13 cellular contexts compared by ENCODE assay signal in the genomic region with DNA sequence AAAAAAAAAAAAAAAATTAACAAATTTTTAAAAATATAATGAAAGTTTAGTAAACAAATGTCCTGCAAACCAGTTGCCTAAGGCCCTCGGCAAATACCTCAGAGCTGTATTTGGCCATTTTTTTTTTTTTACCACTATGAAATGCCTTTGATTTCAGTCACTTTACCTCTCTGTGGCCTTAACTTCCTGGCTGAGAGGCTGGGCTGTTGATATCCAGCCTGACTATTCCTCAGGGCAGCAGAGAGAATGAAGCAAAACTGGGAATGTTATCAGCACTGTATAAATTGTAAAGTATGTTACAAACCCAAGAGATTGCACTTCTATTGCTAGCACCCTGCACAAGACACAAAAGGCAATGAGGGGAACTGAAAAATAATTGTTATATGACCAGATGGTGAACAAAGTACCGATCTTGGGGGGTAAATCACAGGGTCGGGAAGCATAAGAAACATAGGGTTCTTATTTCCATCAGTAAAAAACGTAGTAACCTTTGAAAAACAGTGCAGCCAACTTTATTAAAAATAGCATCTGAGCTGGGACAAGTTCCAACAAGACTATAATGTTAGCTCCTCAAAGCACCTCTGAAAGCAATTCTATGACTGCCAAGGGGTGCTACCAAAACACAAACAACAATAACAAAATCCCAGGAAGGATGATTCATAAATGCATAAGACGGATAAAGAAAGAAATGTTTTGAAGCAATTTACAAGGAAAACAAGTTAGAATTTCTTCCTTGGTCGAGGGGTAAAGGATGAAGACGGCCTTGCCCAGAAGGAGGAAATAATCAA. TPM values are rescaled to one million over a fixed set of nuclear protein-coding genes. Genes with fewer than 3 reads are reported as not detected.
A peak's percentile ranks its signal among the peaks of the same experiment; 100 is the strongest.
DNase-seq lines count a peak whose midpoint lies in the region; ATAC-seq and TF ChIP-seq lines count a peak whose summit lies in the region.
"Had no signal": no experiment of that assay in that cellular context is flagged by ENCODE, and none has a peak within 500 bp of the region (broad histone marks: within the 10 kb centered on the region; RNA-seq: fewer than 3 reads in every experiment).

No MANE protein-coding gene starts in this region.

- no peak overlapping the region for H2AK5ac ChIP-seq in mesenchymal stem cell (ENCODE audit: low read length, severe bottlenecking)

- H2BK12ac ChIP-seq in mesenchymal stem cell (ENCODE audit: low read length in 2 of 2), result no peak overlapping the region

- H3K27me3 Mint-ChIP-seq in nephron progenitor cell (ENCODE audit: low read depth, poor library complexity), result no peaks in the 10 kb centered on the region
- H3K27me3 Mint-ChIP-seq: activated naive CD8-positive, alpha-beta T cell; B cell; IgD-negative memory B cell had no signal

- H3K9me3 Mint-ChIP-seq in nephron progenitor cell, result peaks cover 23% of the 10 kb centered on the region
- H3K9me3 Mint-ChIP-seq: IgD-negative memory B cell had no signal

- intact Hi-C loops in right cardiac atrium (cut with DNase I), result no loop called here
- intact Hi-C loops in Right ventricle myocardium inferior (cut with DNase I), result loop anchor here (1.0 kb wide), 1 partner anchor 36 kb away; no protein-coding TSS in a partner anchor

- ATAC-seq in right cardiac atrium (no peak), Right ventricle myocardium inferior (no peak), HG03342 (IDR thresholded peaks at IDR 0.05; ENCODE audit: unreplicated experiment) (no peak)

- H3K4me3 ChIP-seq in right cardiac atrium (ENCODE audit: low read length), result no peak overlapping the region
- H3K4me3 ChIP-seq in cardiac fibroblast (replicated peaks in 1 of 2; ENCODE audit: low read depth in 2 of 2, low read length in 2 of 2), result no peak overlapping the region
- peak overlapping the region in 1 of 2 experiments; percentile 37 for H3K4me3 ChIP-seq in mesenchymal stem cell (ENCODE audit: insufficient read depth in 1 of 2, low read depth in 1 of 2, low read length in 2 of 2)

- no peak overlapping the region for H3K14ac ChIP-seq in mesenchymal stem cell (ENCODE audit: low read length in 2 of 2)

- H3K27ac ChIP-seq in right cardiac atrium (ENCODE audit: low read length) (peak overlapping the region; percentile 70), mesenchymal stem cell (ENCODE audit: low read length, poor library complexity, severe bottlenecking) (peak overlapping the region; percentile 39)

- no peaks in the 10 kb centered on the region for H3K9me3 ChIP-seq in right cardiac atrium (ENCODE audit: control insufficient read depth, low read length)
- H3K9me3 ChIP-seq in mesenchymal stem cell (ENCODE audit: control insufficient read depth, low read length), result no peaks in the 10 kb centered on the region

- H3K36me3 Mint-ChIP-seq in nephron progenitor cell (ENCODE audit: low read depth), result peaks cover 61% of the 10 kb centered on the region

- H4K8ac ChIP-seq in mesenchymal stem cell (ENCODE audit: low read length), result no peak overlapping the region

- no peak overlapping the region for H3K27ac Mint-ChIP-seq in nephron progenitor cell
- H3K27ac Mint-ChIP-seq: activated naive CD8-positive, alpha-beta T cell; B cell; IgD-negative memory B cell had no signal

- H3K36me3 ChIP-seq in mesenchymal stem cell (ENCODE audit: control insufficient read depth in 1 of 2, insufficient read depth in 2 of 2, low read depth in 1 of 2, low read length in 2 of 2), result no peaks in the 10 kb centered on the region

- H3K4me1 ChIP-seq in right cardiac atrium (ENCODE audit: control insufficient read depth, insufficient read depth, low read length) (peaks cover 7% of the 10 kb centered on the region), mesenchymal stem cell (ENCODE audit: control insufficient read depth, insufficient read depth, low read depth, low read length) (peaks cover 2% of the 10 kb centered on the region)

- H3K9ac ChIP-seq in mesenchymal stem cell (ENCODE audit: low read length), result peak overlapping the region; percentile 2

- peaks cover 33% of the 10 kb centered on the region for H3K79me1 ChIP-seq in mesenchymal stem cell (replicated peaks; ENCODE audit: low read length, poor library complexity, severe bottlenecking)

- peaks cover 42% of the 10 kb centered on the region for H3K4me1 Mint-ChIP-seq in nephron progenitor cell

- H3K4me2 ChIP-seq in mesenchymal stem cell (ENCODE audit: low read length, poor library complexity, severe bottlenecking), result no peak overlapping the region

- no peak overlapping the region for H3K18ac ChIP-seq in mesenchymal stem cell (ENCODE audit: low read depth in 1 of 2, low read length in 2 of 2)

- no peak overlapping the region for H2AFZ ChIP-seq in mesenchymal stem cell (ENCODE audit: low read depth, low read length)

- 35% methylated on average over 7 of the region's 7 CpGs for WGBS in right cardiac atrium
- WGBS in mesenchymal stem cell, result 90% methylated on average over 7 of the region's 7 CpGs

- no peak overlapping the region for H2BK120ac ChIP-seq in mesenchymal stem cell (ENCODE audit: low read depth, low read length)

- no peak for TF ChIP-seq CTCF in cardiac fibroblast (IDR thresholded peaks at IDR 0.05; ENCODE audit: low read depth, low read length)
- no peak for TF ChIP-seq CTCF in nephron progenitor cell (IDR thresholded peaks at IDR 0.05)

- H3K27me3 ChIP-seq in right cardiac atrium (ENCODE audit: control insufficient read depth, insufficient read depth), result no peaks in the 10 kb centered on the region
- H3K27me3 ChIP-seq in mesenchymal stem cell (ENCODE audit: control insufficient read depth in 1 of 2, insufficient read depth in 1 of 2, low read length in 2 of 2), result no peaks in the 10 kb centered on the region

- no peak overlapping the region for H4K91ac ChIP-seq in mesenchymal stem cell (ENCODE audit: low read length)

- H2BK5ac ChIP-seq in mesenchymal stem cell (ENCODE audit: low read depth, low read length, poor library complexity, severe bottlenecking), result no peak overlapping the region

- H3K4me3 Mint-ChIP-seq in nephron progenitor cell, result no peak overlapping the region
- H3K4me3 Mint-ChIP-seq: activated naive CD8-positive, alpha-beta T cell; B cell; IgD-negative memory B cell had no signal

- no peak overlapping the region for H3K4ac ChIP-seq in mesenchymal stem cell (ENCODE audit: low read depth in 1 of 2, low read length in 2 of 2)

- H3K23ac ChIP-seq in mesenchymal stem cell (ENCODE audit: low read length in 2 of 2), result no peak overlapping the region

- DNase-seq in right cardiac atrium (no peak), Right ventricle myocardium inferior (ENCODE audit: missing footprints) (no peak), cardiac fibroblast (ENCODE audit: low read depth in 2 of 2) (peak; percentile 61 to 65), mesenchymal stem cell (no peak), nephron progenitor cell (no peak), NK-92 (lab: John Stamatoyannopoulos, UW; ENCODE audit: unreplicated experiment) (no peak)
- DNase-seq in stimulated activated CD4-positive, alpha-beta T cell treated with anti-CD3 and anti-CD28 coated beads, Interleukin-4, amount 100 ng/mL, for 4 hours, result no peak
- DNase-seq: NCI-H2029 treated with DMSO at 0.1 percent for 48 hours; stimulated activated naive CD8-positive, alpha-beta T cell treated with anti-CD3 and anti-CD28 coated beads, Interleukin-15, Interleukin-2, amounts not matched to agents 100 U/mL and 50 U/mL, for 24 hours had no signal

- no peak overlapping the region for H2BK15ac ChIP-seq in mesenchymal stem cell (ENCODE audit: low read depth, poor library complexity, severe bottlenecking)

RNA-seq across cellular contexts. Expression of gene USP46, which starts 18.1 kb away (rescaled TPM):
- total RNA-seq in right cardiac atrium (10 to 100 TPM; 51.1 to 63.7 (median 59.5) TPM), Right ventricle myocardium inferior (65.1 TPM)
- 12.6 TPM for polyA plus RNA-seq in right cardiac atrium
- polyA plus RNA-seq in mesenchymal stem cell (2013, experiment 1 of 2), result 48.6 TPM
- polyA plus RNA-seq in mesenchymal stem cell (2013, experiment 2 of 2), result 51.3 TPM

Comparison
In these comparisons a context has a peak if more than half of its experiments do, and no peak if none do; other contexts are left out.
1. DNase-seq: peak in cardiac fibroblast (2 of 2); none in right cardiac atrium (0 of 3), Right ventricle myocardium inferior (single experiment), mesenchymal stem cell (single experiment), nephron progenitor cell (single experiment), NK-92 (single experiment) and stimulated activated CD4-positive, alpha-beta T cell treated with anti-CD3 and anti-CD28 coated beads, Interleukin-4, amount 100 ng/mL, for 4 hours (0 of 2).